2 cellular contexts compared by ENCODE assay signal in genomic region chr10:21130108-21130507, GRCh38.
TF ChIP-seq lines count a peak whose summit lies in the region.

No MANE protein-coding gene starts in this region.

TF ChIP-seq in GM23338, 12 proteins besides CTCF, POLR2A, EP300 and RAD21 (continued from another document):
- TF ChIP-seq ETS1 (IDR thresholded peaks at IDR 0.05): no peak
- TF ChIP-seq EZH2 (IDR thresholded peaks at IDR 0.05; ENCODE audit: low read depth, unreplicated experiment): no peak

TF ChIP-seq in WTC11, 78 proteins besides CTCF, POLR2A, EP300 and RAD21 (continued from another document):
- TF ChIP-seq ERG (CRISPR knock-in tag; IDR thresholded peaks at IDR 0.05) (no peak), ZNF138 (CRISPR knock-in tag; conservative IDR thresholded peaks at IDR 0.05) (no peak), E2F5 (CRISPR knock-in tag; IDR thresholded peaks at IDR 0.05) (no peak), ZNF671 (CRISPR knock-in tag; IDR thresholded peaks at IDR 0.05) (no peak), TEAD4 (CRISPR knock-in tag; IDR thresholded peaks at IDR 0.05) (no peak), CDX4 (CRISPR knock-in tag; IDR thresholded peaks at IDR 0.05; ENCODE audit: borderline replicate concordance) (no peak), NR1H2 (CRISPR knock-in tag; IDR thresholded peaks at IDR 0.05) (no peak), USF2 (CRISPR knock-in tag; IDR thresholded peaks at IDR 0.05) (no peak), ZNF423 (CRISPR knock-in tag; IDR thresholded peaks at IDR 0.05) (no peak), ESRRA (CRISPR knock-in tag; IDR thresholded peaks at IDR 0.05; ENCODE audit: borderline replicate concordance) (no peak), ZNF532 (CRISPR knock-in tag; IDR thresholded peaks at IDR 0.05; ENCODE audit: borderline replicate concordance) (no peak), NFYB (CRISPR knock-in tag; conservative IDR thresholded peaks at IDR 0.05; ENCODE audit: low read depth) (no peak), ZNF416 (CRISPR knock-in tag; IDR thresholded peaks at IDR 0.05) (no peak), GABPB1 (CRISPR knock-in tag; IDR thresholded peaks at IDR 0.05) (no peak), ZNF219 (CRISPR knock-in tag; IDR thresholded peaks at IDR 0.05; ENCODE audit: borderline replicate concordance) (no peak), ZNF425 (CRISPR knock-in tag; conservative IDR thresholded peaks at IDR 0.05) (no peak)
